In genomic region chr16:84973226-84973625, GRCh38 we compare ENCODE assay signal across 17 cellular contexts. TPM values are rescaled to one million over a fixed set of nuclear protein-coding genes. Genes with fewer than 3 reads are reported as not detected.
A peak's percentile ranks its signal among the peaks of the same experiment; 100 is the strongest.
DNase-seq lines count a peak whose midpoint lies in the region; ATAC-seq and TF ChIP-seq lines count a peak whose summit lies in the region.
"Had no signal": no experiment of that assay in that cellular context is flagged by ENCODE, and none has a peak within 500 bp of the region (broad histone marks: within the 10 kb centered on the region; RNA-seq: fewer than 3 reads in every experiment).

No MANE protein-coding gene starts in this region.

- no peaks in the 10 kb centered on the region for H3K9me3 Mint-ChIP-seq in activated naive CD4-positive, alpha-beta T cell treated with anti-CD3 and anti-CD28 coated beads, Interleukin-2, amount 10 ng/mL, durations not matched to agents 7 days and 5 days
- H3K9me3 Mint-ChIP-seq: activated CD4-positive, alpha-beta T cell treated with anti-CD3 and anti-CD28 coated beads, Interleukin-2, amount 10 ng/mL, durations not matched to agents 7 days and 5 days had no signal

- H3K79me2 ChIP-seq in osteoblast (ENCODE audit: insufficient read depth, low read length): peaks cover 19% of the 10 kb centered on the region

- no peak overlapping the region for H2AFZ ChIP-seq in osteoblast (ENCODE audit: low read length)

- H3K36me3 ChIP-seq in left ventricle myocardium inferior: peaks cover 46% of the 10 kb centered on the region
- peaks cover 10 to 11% of the 10 kb centered on the region in 2 donors for H3K36me3 ChIP-seq in body of pancreas (replicated peaks in 1 of 2; ENCODE audit: insufficient read depth in 1 of 2, low read depth in 2 of 2)
- H3K36me3 ChIP-seq in osteoblast (ENCODE audit: insufficient read depth, low read length): peaks cover 39% of the 10 kb centered on the region
- H3K36me3 ChIP-seq in vagina: peaks cover 0 to 48% of the 10 kb centered on the region in 2 donors

- peaks cover 29% of the 10 kb centered on the region for H3K36me3 Mint-ChIP-seq in activated naive CD4-positive, alpha-beta T cell treated with anti-CD3 and anti-CD28 coated beads, Interleukin-2, amount 10 ng/mL, durations not matched to agents 7 days and 5 days

- WGBS in body of pancreas, 2 donors: 92% methylated on average over 14 to 15 of the region's 15 CpGs

- TF ChIP-seq CTCF in left ventricle myocardium inferior (IDR thresholded peaks at IDR 0.05; ENCODE audit: borderline replicate concordance): no peak
- TF ChIP-seq CTCF in body of pancreas (IDR thresholded peaks at IDR 0.05): no peak
- TF ChIP-seq CTCF in osteoblast (IDR thresholded peaks at IDR 0.05; ENCODE audit: extremely low read depth, low read depth, low read length): no peak
- no peak for TF ChIP-seq CTCF in vagina (IDR thresholded peaks at IDR 0.05)

- TF ChIP-seq POLR2A in body of pancreas (IDR thresholded peaks at IDR 0.05) (no peak), vagina (IDR thresholded peaks at IDR 0.05) (no peak)

- peak overlapping the region; percentile 77 for H3K27ac ChIP-seq in left ventricle myocardium inferior (replicated peaks)
- H3K27ac ChIP-seq in body of pancreas: peak overlapping the region in 3 of 4 donors; percentile 16 to 62 (median 26)
- peak overlapping the region; percentile 71 for H3K27ac ChIP-seq in osteoblast (ENCODE audit: low read depth, low read length)
- peak overlapping the region; percentile 59 for H3K27ac ChIP-seq in vagina
- H3K27ac ChIP-seq: foreskin keratinocyte, HL-60 had no signal

- H3K27me3 ChIP-seq in left ventricle myocardium inferior (ENCODE audit: low read depth) (no peaks in the 10 kb centered on the region), body of pancreas (no peaks in the 10 kb centered on the region), osteoblast (ENCODE audit: insufficient read depth, low read length) (no peaks in the 10 kb centered on the region), vagina (no peaks in the 10 kb centered on the region)

- H3K4me2 ChIP-seq in osteoblast (ENCODE audit: insufficient read depth, low read length): no peak overlapping the region

- H4K20me1 ChIP-seq in osteoblast (ENCODE audit: insufficient read depth, low read length): no peaks in the 10 kb centered on the region

- no peak overlapping the region for H3K4me3 Mint-ChIP-seq in activated naive CD4-positive, alpha-beta T cell treated with anti-CD3 and anti-CD28 coated beads, Interleukin-2, amount 10 ng/mL, durations not matched to agents 7 days and 5 days
- H3K4me3 Mint-ChIP-seq: activated CD4-positive, alpha-beta T cell treated with anti-CD3 and anti-CD28 coated beads, Interleukin-2, amount 10 ng/mL, durations not matched to agents 7 days and 5 days had no signal

- peaks cover 14% of the 10 kb centered on the region for H3K27me3 Mint-ChIP-seq in activated naive CD4-positive, alpha-beta T cell treated with anti-CD3 and anti-CD28 coated beads, Interleukin-2, amount 10 ng/mL, durations not matched to agents 7 days and 5 days
- H3K27me3 Mint-ChIP-seq: activated CD4-positive, alpha-beta T cell treated with anti-CD3 and anti-CD28 coated beads, Interleukin-2, amount 10 ng/mL, durations not matched to agents 7 days and 5 days had no signal

- peaks cover 4% of the 10 kb centered on the region for H3K4me1 Mint-ChIP-seq in activated naive CD4-positive, alpha-beta T cell treated with anti-CD3 and anti-CD28 coated beads, Interleukin-2, amount 10 ng/mL, durations not matched to agents 7 days and 5 days

- DNase-seq in left ventricle myocardium inferior: no peak
- no peak for DNase-seq in Right ventricle myocardium superior
- no peak for DNase-seq in body of pancreas
- no peak for DNase-seq in osteoblast (ENCODE audit: insufficient read length, low spot score, missing footprints)
- DNase-seq in vagina (ENCODE audit: extremely low spot score in 2 of 2): no peak
- DNase-seq in NCI-H1048 (lab: John Stamatoyannopoulos, UW): no peak
- DNase-seq in HuH-7 (ENCODE audit: low spot score): no peak
- DNase-seq in activated naive CD4-positive, alpha-beta T cell treated with anti-CD3 and anti-CD28 coated beads, Interleukin-2, amount 10 ng/mL, durations not matched to agents 7 days and 5 days: no peak
- DNase-seq: activated CD4-positive, alpha-beta T cell treated with anti-CD3 and anti-CD28 coated beads, Interleukin-2, amount 10 ng/mL, durations not matched to agents 7 days and 5 days; activated gamma-delta T cell; foreskin keratinocyte; left colon; NCI-H2081; NCI-H524 treated with DMSO at 0.1 percent for 48 hours; stimulated activated CD8-positive, alpha-beta memory T cell treated with anti-CD3 and anti-CD28 coated beads, Interleukin-4, amount 100 ng/mL, for 48 hours; T-helper 1 cell had no signal

- H3K4me3 ChIP-seq in left ventricle myocardium inferior (no peak overlapping the region), body of pancreas (no peak overlapping the region), osteoblast (ENCODE audit: insufficient read depth, low read length) (no peak overlapping the region), vagina (no peak overlapping the region)

- intact Hi-C loops in left ventricle myocardium inferior (cut with micrococcal nuclease) (loop anchor here (5.0 kb wide), 1 partner anchor 221 kb away; no protein-coding TSS in a partner anchor), Right ventricle myocardium superior (cut with DNase I) (loop anchor here (5.0 to 10.0 kb wide), 3 partner anchors 46 to 298 kb away; no protein-coding TSS in a partner anchor), body of pancreas (cut with DNase I) (loop anchor here (10.0 kb wide), 1 partner anchor 112 kb away; no protein-coding TSS in a partner anchor), vagina (cut with DNase I) (no loop called here)

- no peak for ATAC-seq in Right ventricle myocardium superior (ENCODE audit: poor library complexity)
- no peak for ATAC-seq in body of pancreas
- ATAC-seq: foreskin keratinocyte had no signal

- peaks cover 26% of the 10 kb centered on the region for H3K4me1 ChIP-seq in left ventricle myocardium inferior
- peaks cover 30% of the 10 kb centered on the region for H3K4me1 ChIP-seq in body of pancreas
- H3K4me1 ChIP-seq in osteoblast (ENCODE audit: insufficient read depth, low read length): peaks cover 29% of the 10 kb centered on the region
- peaks cover 9% of the 10 kb centered on the region for H3K4me1 ChIP-seq in vagina
- H3K4me1 ChIP-seq: foreskin keratinocyte had no signal

- CTCF ChIA-PET in activated naive CD4-positive, alpha-beta T cell treated with anti-CD3 and anti-CD28 coated beads, Interleukin-2, amount 10 ng/mL, durations not matched to agents 7 days and 5 days (lab: Charles Lee): interaction anchor here (0.8 to 3.3 kb wide), 4 partner anchors 16 to 235 kb away, joined by 3 to 60 read pairs (median 3); no protein-coding TSS in a partner anchor

- no peak overlapping the region for H3K27ac Mint-ChIP-seq in activated naive CD4-positive, alpha-beta T cell treated with anti-CD3 and anti-CD28 coated beads, Interleukin-2, amount 10 ng/mL, durations not matched to agents 7 days and 5 days
- H3K27ac Mint-ChIP-seq: activated CD4-positive, alpha-beta T cell treated with anti-CD3 and anti-CD28 coated beads, Interleukin-2, amount 10 ng/mL, durations not matched to agents 7 days and 5 days had no signal

- H3K9me3 ChIP-seq in left ventricle myocardium inferior (replicated peaks) (no peaks in the 10 kb centered on the region), body of pancreas (no peaks in the 10 kb centered on the region), osteoblast (ENCODE audit: low read depth, low read length) (no peaks in the 10 kb centered on the region), vagina (no peaks in the 10 kb centered on the region)

RNA-seq across cellular contexts. Expression of gene ZDHHC7, which starts 38.1 kb away (rescaled TPM):
- total RNA-seq in left ventricle myocardium inferior: 36.8 TPM
- 35.1 TPM for total RNA-seq in Right ventricle myocardium superior
- 10 to 100 TPM; 17.5 to 39.2 TPM for total RNA-seq in body of pancreas
- 134 and 139 TPM in 2 replicates for total RNA-seq in osteoblast
- 37.3 TPM for total RNA-seq in vagina

RNA-seq across cellular contexts. Expression of gene KIAA0513, which starts 54.4 kb away (rescaled TPM):
- total RNA-seq in left ventricle myocardium inferior (10.0 TPM), Right ventricle myocardium superior (10.4 TPM), body of pancreas (10 to 100 TPM; 23.1 to 71.9 TPM), osteoblast (34.5 and 35.1 TPM in 2 replicates), vagina (26.8 TPM)

Comparison
In these comparisons a context has a peak if more than half of its experiments do, and no peak if none do; other contexts are left out.
1. H3K27ac ChIP-seq: peak in every context shown above with its lines; median percentile 77 in left ventricle myocardium inferior; 71 in osteoblast; 59 in vagina; 26 in body of pancreas.